In genomic region chr20:56322661-56323060, GRCh38 we compare ENCODE assay signal across 27 cellular contexts. TPM values are rescaled to one million over a fixed set of nuclear protein-coding genes. Genes with fewer than 3 reads are reported as not detected.
DNase-seq lines count a peak whose midpoint lies in the region; ATAC-seq and TF ChIP-seq lines count a peak whose summit lies in the region.
"Had no signal": no experiment of that assay in that cellular context is flagged by ENCODE, and none has a peak within 500 bp of the region (broad histone marks: within the 10 kb centered on the region; RNA-seq: fewer than 3 reads in every experiment).

No MANE protein-coding gene starts in this region.

- no peak for ATAC-seq in right lobe of liver
- ATAC-seq in left ventricle myocardium superior = no peak
- ATAC-seq: CD8-positive, alpha-beta T cell had no signal

- DNase-seq in AG08395 (ENCODE audit: low spot score) (peak; percentile 26), GM03348 (ENCODE audit: low spot score) (peak; percentile 45), adipocyte (ENCODE audit: low read depth) (peak; percentile 37), fibroblast of the aortic adventitia (ENCODE audit: low read depth) (peak; percentile 50), right lobe of liver (no peak), left ventricle myocardium superior (no peak)
- no peak for DNase-seq in activated CD4-positive, alpha-beta T cell treated with anti-CD3 and anti-CD28 coated beads, Interleukin-2, amount 50 U/mL, for 1 hour
- DNase-seq: AML-193; Caco-2; CD8-positive, alpha-beta T cell; EL; GDM1; H7; KBM-7; MG63; NCI-H1105 treated with DMSO at 0.1 percent for 48 hours; NCI-H146; NCI-H1930; NCI-H2107; NCI-H446 treated with DMSO at 0.1 percent for 48 hours; NCI-H526; PC-9; Right ventricle myocardium superior; RPMI8226 had no signal

- no peak overlapping the region for H3K27ac ChIP-seq in right lobe of liver
- H3K27ac ChIP-seq: 22Rv1, C4-2B, PC-9, SJSA1 had no signal

- H3K9me3 ChIP-seq in adipocyte (ENCODE audit: control insufficient read depth, low read length) (no peaks in the 10 kb centered on the region), right lobe of liver (no peaks in the 10 kb centered on the region)
- H3K9me3 ChIP-seq: Caco-2, MG63, SJSA1 had no signal

- no peaks in the 10 kb centered on the region for H3K36me3 ChIP-seq in adipocyte (ENCODE audit: control insufficient read depth, insufficient read depth, low read length, severe bottlenecking)
- H3K36me3 ChIP-seq in right lobe of liver = no peaks in the 10 kb centered on the region
- H3K36me3 ChIP-seq: MG63, SJSA1 had no signal

- WGBS in right lobe of liver (ENCODE audit: insufficient coverage, low coverage, low lambda C conversion rate, missing lambda C conversion rate) = 3% methylated on average over 4 of the region's 4 CpGs

- H3K9ac ChIP-seq in adipocyte (ENCODE audit: low read length) = no peak overlapping the region

- TF ChIP-seq CTCF in fibroblast of the aortic adventitia (IDR thresholded peaks at IDR 0.05; ENCODE audit: insufficient read depth, low read length) = no peak
- no peak for TF ChIP-seq CTCF in right lobe of liver (IDR thresholded peaks at IDR 0.05)

- peaks cover 5% of the 10 kb centered on the region for H3K4me1 ChIP-seq in adipocyte (ENCODE audit: control insufficient read depth, insufficient read depth, low read length)
- H3K4me1 ChIP-seq in right lobe of liver = no peaks in the 10 kb centered on the region
- H3K4me1 ChIP-seq: Caco-2, SJSA1 had no signal

- no peaks in the 10 kb centered on the region for H3K27me3 ChIP-seq in adipocyte (replicated peaks; ENCODE audit: control insufficient read depth, insufficient read depth, low read length)
- no peaks in the 10 kb centered on the region for H3K27me3 ChIP-seq in right lobe of liver
- H3K27me3 ChIP-seq: MG63, SJSA1 had no signal

- intact Hi-C loops in right lobe of liver (cut with DNase I) = no loop called here
- intact Hi-C loops in left ventricle myocardium superior (cut with micrococcal nuclease) = no loop called here

- H3K4me3 ChIP-seq in adipocyte (ENCODE audit: low read length) (no peak overlapping the region), fibroblast of the aortic adventitia (ENCODE audit: low read depth, low read length) (no peak overlapping the region), right lobe of liver (no peak overlapping the region)
- H3K4me3 ChIP-seq: MG63, PC-9, SJSA1 had no signal

- TF ChIP-seq POLR2A in right lobe of liver (IDR thresholded peaks at IDR 0.05) = no peak

RNA-seq across cellular contexts. Expression of gene FAM210B, which starts 36.1 kb away (rescaled TPM):
- total RNA-seq in fibroblast of the aortic adventitia (ENCODE audit: low replicate concordance) (53.3 and 56.1 TPM in 2 replicates), right lobe of liver (10 to 100 TPM; 31.6 to 66.5 (median 42.8) TPM), left ventricle myocardium superior (58.7 TPM)

Comparison
In these comparisons a context has a peak if more than half of its experiments do, and no peak if none do; other contexts are left out.
1. DNase-seq: peak in AG08395 (single experiment), GM03348 (single experiment), adipocyte (single experiment) and fibroblast of the aortic adventitia (single experiment); none in right lobe of liver (0 of 3), activated CD4-positive, alpha-beta T cell treated with anti-CD3 and anti-CD28 coated beads, Interleukin-2, amount 50 U/mL, for 1 hour (single experiment) and left ventricle myocardium superior (single experiment).